In genomic region chr20:44030394-44030793, GRCh38 we compare ENCODE assay signal across 24 cellular contexts.
"Had no signal": no experiment of that assay in that cellular context is flagged by ENCODE, and none has a peak within 500 bp of the region (broad histone marks: within the 10 kb centered on the region; RNA-seq: fewer than 3 reads in every experiment).

No MANE protein-coding gene starts in this region.

- H3K9me3 Mint-ChIP-seq: activated B cell treated with CpG ODN at 0.5 μM for 24 hours, T-cell had no signal

- ATAC-seq: body of pancreas, left lung, mucosa of descending colon, pancreas, T-cell had no signal

- DNase-seq: activated B cell treated with CpG ODN at 0.5 μM for 24 hours; activated CD4-positive, alpha-beta T cell treated with anti-CD3 and anti-CD28 coated beads for 48 hours; body of pancreas; caudate nucleus; erythroblast; foreskin melanocyte; hypothalamus; left lung; mammary epithelial cell; mucosa of descending colon; naive B cell; pancreas; SHP77 treated with DMSO at 0.1 percent for 48 hours; sigmoid colon; SK-N-SH; stimulated activated naive CD4-positive, alpha-beta T cell; tibial artery; uterus had no signal

- FAIRE-seq: colon, endometrium, keratinocyte, pancreas had no signal

- H3K36me3 Mint-ChIP-seq: activated naive CD8-positive, alpha-beta T cell; naive B cell; T-cell had no signal

- H3K27ac ChIP-seq: body of pancreas, left lung, pancreas, sigmoid colon, tibial artery, uterus had no signal

- H3K4me1 ChIP-seq: body of pancreas, left lung, pancreas, sigmoid colon, tibial artery, uterus had no signal

- H3K36me3 ChIP-seq: left lung, pancreas, sigmoid colon, tibial artery, uterus had no signal

- H3K27ac Mint-ChIP-seq: activated B cell treated with CpG ODN at 0.5 μM for 24 hours; activated naive CD8-positive, alpha-beta T cell; activated T-helper 2 cell treated with anti-CD3 and anti-CD28 coated beads, Interferon-gamma antibody, Interleukin-2, Interleukin-4, amounts not matched to agents 10 μg/mL and 5 μg/mL and 100 μg/mL, durations not matched to agents 14 hours and 24 hours and 36 hours; naive B cell; T-cell had no signal

- H3K4me3 ChIP-seq: body of pancreas, left lung, mucosa of descending colon, pancreas, sigmoid colon, tibial artery, uterus had no signal

- H3K4me3 Mint-ChIP-seq: activated B cell treated with CpG ODN at 0.5 μM for 24 hours; activated naive CD8-positive, alpha-beta T cell; naive B cell had no signal

- H3K4me1 Mint-ChIP-seq: activated B cell treated with CpG ODN at 0.5 μM for 24 hours had no signal

- H3K9me3 ChIP-seq: body of pancreas, left lung, mucosa of descending colon, pancreas, sigmoid colon, SK-N-SH, tibial artery, uterus had no signal

- H3K27me3 ChIP-seq: body of pancreas, left lung, pancreas, sigmoid colon, tibial artery, uterus had no signal
